In the genomic region with DNA sequence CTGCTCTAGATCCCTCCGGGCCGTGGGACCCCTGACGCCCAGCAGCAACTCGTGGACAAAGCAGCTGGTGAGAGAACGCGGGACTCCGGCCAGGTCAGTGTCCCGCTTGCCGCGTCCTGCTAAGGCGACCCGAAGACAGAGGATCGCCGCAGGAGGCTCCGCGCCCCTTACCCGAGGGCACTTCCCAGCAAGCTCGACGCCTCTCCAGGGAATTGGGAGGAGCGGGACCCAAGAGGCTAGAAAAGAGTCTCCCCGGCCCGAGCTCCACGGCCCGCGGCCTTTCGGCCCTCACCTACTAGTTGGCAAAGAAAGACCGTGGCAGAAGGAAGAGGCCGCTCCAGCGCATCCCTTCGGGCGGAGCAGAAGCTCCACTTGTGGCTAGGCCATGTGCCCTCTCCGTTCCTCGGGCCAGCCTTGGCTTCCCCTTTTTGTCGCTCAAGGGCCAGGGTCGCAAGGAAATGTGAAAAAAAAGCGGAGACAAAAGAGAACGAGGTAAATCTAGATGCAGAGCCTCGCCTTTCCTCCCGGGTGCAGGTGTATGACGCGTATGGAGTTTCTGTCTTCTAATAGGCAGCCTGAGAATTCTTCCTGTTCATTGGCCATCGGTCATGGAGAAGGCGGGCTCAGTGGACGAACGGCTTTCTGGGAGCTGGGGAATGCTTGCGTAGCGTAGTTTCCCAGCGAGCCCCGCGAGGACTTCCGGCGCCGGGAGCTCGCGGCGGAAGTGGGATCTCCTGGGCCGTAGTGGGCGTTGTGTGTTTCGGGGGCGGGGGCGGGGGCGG, we compare ENCODE assay signal across 1 cellular context.
A peak's percentile ranks its signal among the peaks of the same experiment; 100 is the strongest.
TF ChIP-seq lines count a peak whose summit lies in the region.

Gene ZNF213, plus strand, starts transcription at position 692 of the 782 bp plus-strand sequence. CDS start 2,252 bp downstream, outside the sequence.

TF ChIP-seq in GM12878, 131 proteins besides CTCF, POLR2A, EP300 and RAD21 (continued from another document and continues in another):
- TF ChIP-seq, protein P1, sequence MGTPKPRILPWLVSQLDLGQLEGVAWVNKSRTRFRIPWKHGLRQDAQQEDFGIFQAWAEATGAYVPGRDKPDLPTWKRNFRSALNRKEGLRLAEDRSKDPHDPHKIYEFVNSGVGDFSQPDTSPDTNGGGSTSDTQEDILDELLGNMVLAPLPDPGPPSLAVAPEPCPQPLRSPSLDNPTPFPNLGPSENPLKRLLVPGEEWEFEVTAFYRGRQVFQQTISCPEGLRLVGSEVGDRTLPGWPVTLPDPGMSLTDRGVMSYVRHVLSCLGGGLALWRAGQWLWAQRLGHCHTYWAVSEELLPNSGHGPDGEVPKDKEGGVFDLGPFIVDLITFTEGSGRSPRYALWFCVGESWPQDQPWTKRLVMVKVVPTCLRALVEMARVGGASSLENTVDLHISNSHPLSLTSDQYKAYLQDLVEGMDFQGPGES (IDR thresholded peaks at IDR 0.05), result peak; percentile 56; the same call in 1 of the 2 replicates
- TF ChIP-seq RELA (IDR thresholded peaks at IDR 0.05; ENCODE audit: borderline replicate concordance, partially characterized antibody) (peak; percentile 18), CREM (IDR thresholded peaks at IDR 0.05; ENCODE audit: low read depth) (peak; percentile 94), DPF2 (IDR thresholded peaks at IDR 0.05) (no peak), PML (IDR thresholded peaks at IDR 0.05; ENCODE audit: low read length) (peak; percentile 65; the same call in 1 of the 2 replicates), MTA2 (IDR thresholded peaks at IDR 0.05; ENCODE audit: low read depth) (no peak), RUNX3 (IDR thresholded peaks at IDR 0.05; ENCODE audit: low read length) (peak; percentile 6; the same call in 1 of the 2 replicates), NKRF (conservative IDR thresholded peaks at IDR 0.05) (peak; percentile 73), IRF4 (IDR thresholded peaks at IDR 0.05; ENCODE audit: low read depth, low read length) (0 out of 2 replicates have a peak, but pooled peaks have one; percentile 7), RCOR1 (conservative IDR thresholded peaks at IDR 0.05; ENCODE audit: low read depth, low read length) (0 out of 2 replicates have a peak, but pooled peaks have one; percentile 42), ESRRA (IDR thresholded peaks at IDR 0.05; ENCODE audit: low read length) (no peak), ZSCAN29 (IDR thresholded peaks at IDR 0.05) (no peak), ZNF274 (IDR thresholded peaks at IDR 0.05; ENCODE audit: insufficient read depth, insufficient read length) (no peak), SIX5 (IDR thresholded peaks at IDR 0.05; ENCODE audit: low read depth, low read length, severe bottlenecking) (peak; percentile 50), EGR1 (IDR thresholded peaks at IDR 0.05; ENCODE audit: borderline replicate concordance in 1 of 2, low read depth in 2 of 2, low read length in 2 of 2) (peak; percentile 30 to 90), NRF1 (conservative IDR thresholded peaks at IDR 0.05; ENCODE audit: low read depth, low read length) (no peak), BHLHE40 (IDR thresholded peaks at IDR 0.05; ENCODE audit: borderline replicate concordance in 1 of 2, low read depth in 2 of 2, low read length in 1 of 2) (no peak), FOS (IDR thresholded peaks at IDR 0.05; ENCODE audit: borderline replicate concordance, extremely low read depth, insufficient read length) (peak; percentile 47), PAX5 (IDR thresholded peaks at IDR 0.05; ENCODE audit: borderline replicate concordance, low read depth, low read length) (no peak; the same call in 1 of the 2 replicates), KDM1A (IDR thresholded peaks at IDR 0.05; ENCODE audit: borderline replicate concordance) (no peak), CBFB (IDR thresholded peaks at IDR 0.05; ENCODE audit: low read depth) (no peak), MEF2A (IDR thresholded peaks at IDR 0.05; ENCODE audit: insufficient read depth, low read depth, low read length) (no peak), PBX3 (IDR thresholded peaks at IDR 0.05; ENCODE audit: insufficient replicate concordance, low read depth, low read length) (no peak), PRDM15 (CRISPR knock-in tag; IDR thresholded peaks at IDR 0.05) (no peak), SUZ12 (IDR thresholded peaks at IDR 0.05; ENCODE audit: unreplicated experiment) (no peak), ZNF24 (IDR thresholded peaks at IDR 0.05) (no peak), SUPT20H (IDR thresholded peaks at IDR 0.05; ENCODE audit: borderline replicate concordance, control insufficient read depth, low read depth, low read length) (no peak)
- TF ChIP-seq, protein P2, sequence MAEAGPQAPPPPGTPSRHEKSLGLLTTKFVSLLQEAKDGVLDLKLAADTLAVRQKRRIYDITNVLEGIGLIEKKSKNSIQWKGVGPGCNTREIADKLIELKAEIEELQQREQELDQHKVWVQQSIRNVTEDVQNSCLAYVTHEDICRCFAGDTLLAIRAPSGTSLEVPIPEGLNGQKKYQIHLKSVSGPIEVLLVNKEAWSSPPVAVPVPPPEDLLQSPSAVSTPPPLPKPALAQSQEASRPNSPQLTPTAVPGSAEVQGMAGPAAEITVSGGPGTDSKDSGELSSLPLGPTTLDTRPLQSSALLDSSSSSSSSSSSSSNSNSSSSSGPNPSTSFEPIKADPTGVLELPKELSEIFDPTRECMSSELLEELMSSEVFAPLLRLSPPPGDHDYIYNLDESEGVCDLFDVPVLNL (IDR thresholded peaks at IDR 0.05; ENCODE audit: low read depth, low read length), result no peak
- TF ChIP-seq, protein P3, sequence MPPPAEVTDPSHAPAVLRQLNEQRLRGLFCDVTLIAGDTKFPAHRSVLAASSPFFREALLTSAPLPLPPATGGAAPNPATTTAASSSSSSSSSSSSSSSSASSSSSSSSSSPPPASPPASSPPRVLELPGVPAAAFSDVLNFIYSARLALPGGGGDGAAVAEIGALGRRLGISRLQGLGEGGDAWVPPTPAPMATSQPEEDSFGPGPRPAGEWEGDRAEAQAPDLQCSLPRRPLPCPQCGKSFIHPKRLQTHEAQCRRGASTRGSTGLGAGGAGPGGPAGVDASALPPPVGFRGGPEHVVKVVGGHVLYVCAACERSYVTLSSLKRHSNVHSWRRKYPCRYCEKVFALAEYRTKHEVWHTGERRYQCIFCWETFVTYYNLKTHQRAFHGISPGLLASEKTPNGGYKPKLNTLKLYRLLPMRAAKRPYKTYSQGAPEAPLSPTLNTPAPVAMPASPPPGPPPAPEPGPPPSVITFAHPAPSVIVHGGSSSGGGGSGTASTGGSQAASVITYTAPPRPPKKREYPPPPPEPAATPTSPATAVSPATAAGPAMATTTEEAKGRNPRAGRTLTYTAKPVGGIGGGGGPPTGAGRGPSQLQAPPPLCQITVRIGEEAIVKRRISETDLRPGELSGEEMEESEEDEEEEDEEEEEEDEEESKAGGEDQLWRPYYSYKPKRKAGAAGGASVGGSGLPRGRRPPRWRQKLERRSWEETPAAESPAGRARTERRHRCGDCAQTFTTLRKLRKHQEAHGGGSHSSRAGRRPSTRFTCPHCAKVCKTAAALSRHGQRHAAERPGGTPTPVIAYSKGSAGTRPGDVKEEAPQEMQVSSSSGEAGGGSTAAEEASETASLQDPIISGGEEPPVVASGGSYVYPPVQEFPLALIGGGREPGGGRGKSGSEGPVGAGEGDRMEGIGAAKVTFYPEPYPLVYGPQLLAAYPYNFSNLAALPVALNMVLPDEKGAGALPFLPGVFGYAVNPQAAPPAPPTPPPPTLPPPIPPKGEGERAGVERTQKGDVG (CRISPR knock-in tag; IDR thresholded peaks at IDR 0.05), result no peak
- TF ChIP-seq, protein P4, sequence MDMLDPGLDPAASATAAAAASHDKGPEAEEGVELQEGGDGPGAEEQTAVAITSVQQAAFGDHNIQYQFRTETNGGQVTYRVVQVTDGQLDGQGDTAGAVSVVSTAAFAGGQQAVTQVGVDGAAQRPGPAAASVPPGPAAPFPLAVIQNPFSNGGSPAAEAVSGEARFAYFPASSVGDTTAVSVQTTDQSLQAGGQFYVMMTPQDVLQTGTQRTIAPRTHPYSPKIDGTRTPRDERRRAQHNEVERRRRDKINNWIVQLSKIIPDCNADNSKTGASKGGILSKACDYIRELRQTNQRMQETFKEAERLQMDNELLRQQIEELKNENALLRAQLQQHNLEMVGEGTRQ (IDR thresholded peaks at IDR 0.05; ENCODE audit: borderline replicate concordance, low read depth, low read length), result no peak
- TF ChIP-seq, protein P5, sequence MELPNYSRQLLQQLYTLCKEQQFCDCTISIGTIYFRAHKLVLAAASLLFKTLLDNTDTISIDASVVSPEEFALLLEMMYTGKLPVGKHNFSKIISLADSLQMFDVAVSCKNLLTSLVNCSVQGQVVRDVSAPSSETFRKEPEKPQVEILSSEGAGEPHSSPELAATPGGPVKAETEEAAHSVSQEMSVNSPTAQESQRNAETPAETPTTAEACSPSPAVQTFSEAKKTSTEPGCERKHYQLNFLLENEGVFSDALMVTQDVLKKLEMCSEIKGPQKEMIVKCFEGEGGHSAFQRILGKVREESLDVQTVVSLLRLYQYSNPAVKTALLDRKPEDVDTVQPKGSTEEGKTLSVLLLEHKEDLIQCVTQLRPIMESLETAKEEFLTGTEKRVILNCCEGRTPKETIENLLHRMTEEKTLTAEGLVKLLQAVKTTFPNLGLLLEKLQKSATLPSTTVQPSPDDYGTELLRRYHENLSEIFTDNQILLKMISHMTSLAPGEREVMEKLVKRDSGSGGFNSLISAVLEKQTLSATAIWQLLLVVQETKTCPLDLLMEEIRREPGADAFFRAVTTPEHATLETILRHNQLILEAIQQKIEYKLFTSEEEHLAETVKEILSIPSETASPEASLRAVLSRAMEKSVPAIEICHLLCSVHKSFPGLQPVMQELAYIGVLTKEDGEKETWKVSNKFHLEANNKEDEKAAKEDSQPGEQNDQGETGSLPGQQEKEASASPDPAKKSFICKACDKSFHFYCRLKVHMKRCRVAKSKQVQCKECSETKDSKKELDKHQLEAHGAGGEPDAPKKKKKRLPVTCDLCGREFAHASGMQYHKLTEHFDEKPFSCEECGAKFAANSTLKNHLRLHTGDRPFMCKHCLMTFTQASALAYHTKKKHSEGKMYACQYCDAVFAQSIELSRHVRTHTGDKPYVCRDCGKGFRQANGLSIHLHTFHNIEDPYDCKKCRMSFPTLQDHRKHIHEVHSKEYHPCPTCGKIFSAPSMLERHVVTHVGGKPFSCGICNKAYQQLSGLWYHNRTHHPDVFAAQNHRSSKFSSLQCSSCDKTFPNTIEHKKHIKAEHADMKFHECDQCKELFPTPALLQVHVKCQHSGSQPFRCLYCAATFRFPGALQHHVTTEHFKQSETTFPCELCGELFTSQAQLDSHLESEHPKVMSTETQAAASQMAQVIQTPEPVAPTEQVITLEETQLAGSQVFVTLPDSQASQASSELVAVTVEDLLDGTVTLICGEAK (IDR thresholded peaks at IDR 0.05; ENCODE audit: borderline replicate concordance), result peak; percentile 85
- TF ChIP-seq, protein P6, sequence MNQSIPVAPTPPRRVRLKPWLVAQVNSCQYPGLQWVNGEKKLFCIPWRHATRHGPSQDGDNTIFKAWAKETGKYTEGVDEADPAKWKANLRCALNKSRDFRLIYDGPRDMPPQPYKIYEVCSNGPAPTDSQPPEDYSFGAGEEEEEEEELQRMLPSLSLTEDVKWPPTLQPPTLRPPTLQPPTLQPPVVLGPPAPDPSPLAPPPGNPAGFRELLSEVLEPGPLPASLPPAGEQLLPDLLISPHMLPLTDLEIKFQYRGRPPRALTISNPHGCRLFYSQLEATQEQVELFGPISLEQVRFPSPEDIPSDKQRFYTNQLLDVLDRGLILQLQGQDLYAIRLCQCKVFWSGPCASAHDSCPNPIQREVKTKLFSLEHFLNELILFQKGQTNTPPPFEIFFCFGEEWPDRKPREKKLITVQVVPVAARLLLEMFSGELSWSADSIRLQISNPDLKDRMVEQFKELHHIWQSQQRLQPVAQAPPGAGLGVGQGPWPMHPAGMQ (IDR thresholded peaks at IDR 0.05; ENCODE audit: borderline replicate concordance), result no peak
- TF ChIP-seq, protein P7, sequence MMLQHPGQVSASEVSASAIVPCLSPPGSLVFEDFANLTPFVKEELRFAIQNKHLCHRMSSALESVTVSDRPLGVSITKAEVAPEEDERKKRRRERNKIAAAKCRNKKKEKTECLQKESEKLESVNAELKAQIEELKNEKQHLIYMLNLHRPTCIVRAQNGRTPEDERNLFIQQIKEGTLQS (IDR thresholded peaks at IDR 0.05; ENCODE audit: borderline replicate concordance, extremely low read depth, low read depth, low read length), result peak; percentile 14; the same call in 1 of the 2 replicates
